In the genomic region with DNA sequence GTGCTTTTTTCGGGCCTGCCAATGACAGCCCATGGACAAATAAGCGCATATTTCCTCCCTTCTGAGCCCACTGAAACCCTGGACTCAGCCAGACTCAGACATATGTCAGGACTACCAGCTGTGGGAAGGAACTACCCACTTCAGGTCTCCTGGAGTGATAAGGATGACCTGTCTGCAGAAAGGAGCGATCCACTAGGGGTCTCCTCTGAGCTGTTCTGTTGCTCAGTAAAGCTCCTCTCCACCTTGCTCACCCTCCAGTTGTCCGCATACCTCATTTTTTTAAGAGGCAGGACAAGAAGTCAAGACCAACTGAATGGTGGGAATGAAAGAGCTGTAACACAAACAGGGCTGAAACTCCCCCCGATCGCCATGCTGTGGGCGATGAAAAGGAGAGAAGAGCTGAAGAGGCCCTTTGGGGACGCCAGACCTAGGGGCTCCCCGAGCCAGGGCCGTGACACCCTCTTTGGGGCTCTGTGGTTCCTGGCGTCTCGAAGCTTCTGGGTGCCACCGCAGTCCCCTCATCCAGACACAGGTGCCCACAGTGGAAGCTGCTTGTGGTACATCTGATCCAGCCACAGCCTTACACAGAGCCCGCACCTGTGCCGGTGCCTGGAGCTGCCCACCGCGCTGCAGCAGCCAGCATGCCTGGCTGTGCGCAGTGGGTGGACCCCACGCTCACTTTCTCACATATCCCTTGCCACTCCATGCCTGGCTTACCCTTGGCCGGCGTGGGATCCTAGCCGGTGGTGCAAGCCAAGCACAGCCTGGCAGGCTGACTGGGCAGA, we compare ENCODE assay signal across 11 cellular contexts.
A peak's percentile ranks its signal among the peaks of the same experiment; 100 is the strongest.
DNase-seq lines count a peak whose midpoint lies in the region; ATAC-seq and TF ChIP-seq lines count a peak whose summit lies in the region.
"Had no signal": no experiment of that assay in that cellular context is flagged by ENCODE, and none has a peak within 500 bp of the region (broad histone marks: within the 10 kb centered on the region; RNA-seq: fewer than 3 reads in every experiment).

No MANE protein-coding gene starts in this region.

- no peaks in the 10 kb centered on the region for H3F3A ChIP-seq in OCI-LY1 (ENCODE audit: insufficient read depth, low read length)

- no peak for ATAC-seq in Right ventricle myocardium superior (ENCODE audit: poor library complexity)
- ATAC-seq in left cardiac atrium, result no peak
- peak; percentile 51 for ATAC-seq in aorta (ENCODE audit: low FRiP score)
- ATAC-seq: HCT116 had no signal

- WGBS in aorta, 2 donors, result 75 to 85% methylated on average over 22 of the region's 22 CpGs

- H3K27me3 ChIP-seq in OCI-LY1 (ENCODE audit: insufficient read depth, low read length) (no peaks in the 10 kb centered on the region), aorta (ENCODE audit: control insufficient read depth in 1 of 2, insufficient read depth in 2 of 2, low read length in 1 of 2) (no peaks in the 10 kb centered on the region)
- H3K27me3 ChIP-seq: BLaER1 had no signal

- TF ChIP-seq CTCF in OCI-LY1 (IDR thresholded peaks at IDR 0.05; ENCODE audit: low read length), result peak; percentile 39

- no peak overlapping the region for H3K4me3 ChIP-seq in OCI-LY1 (ENCODE audit: low read depth, low read length, poor library complexity, severe bottlenecking)
- H3K4me3 ChIP-seq in aorta (ENCODE audit: low read length in 2 of 2), result no peak overlapping the region
- H3K4me3 ChIP-seq: BLaER1 had no signal

- H3K9me3 ChIP-seq in OCI-LY1 (ENCODE audit: low read length) (no peaks in the 10 kb centered on the region), aorta (ENCODE audit: control insufficient read depth, low read length) (no peaks in the 10 kb centered on the region)
- H3K9me3 ChIP-seq: BLaER1 had no signal

- intact Hi-C loops in Right ventricle myocardium superior (cut with DNase I) (no loop called here), left cardiac atrium (cut with DNase I) (no loop called here), aorta (cut with DNase I) (no loop called here)

- no peak overlapping the region for H3K4me2 ChIP-seq in OCI-LY1 (ENCODE audit: low read length)
- H3K4me2 ChIP-seq: BLaER1 had no signal

- no peak for TF ChIP-seq POLR2A in erythroblast (IDR thresholded peaks at IDR 0.05; ENCODE audit: low read length)

- DNase-seq in Right ventricle myocardium superior (peak; percentile 28), left cardiac atrium (no peak), erythroblast (lab: John Stamatoyannopoulos, UW) (peak; percentile 10 to 12), aorta (peak in 1 of 2 donors; percentile 50), AG20443 (ENCODE audit: low spot score) (no peak), germinal center (ENCODE audit: low spot score) (no peak), GF-D8 (lab: John Stamatoyannopoulos, UW) (no peak)
- DNase-seq: activated CD4-positive, alpha-beta T cell treated with anti-CD3 and anti-CD28 coated beads, Interleukin-2, amount 50 U/mL, for 48 hours had no signal

- H2AFZ ChIP-seq in OCI-LY1 (ENCODE audit: low read length), result no peak overlapping the region

- H3K36me3 ChIP-seq in OCI-LY1 (ENCODE audit: insufficient read depth, low read length), result no peaks in the 10 kb centered on the region
- no peaks in the 10 kb centered on the region for H3K36me3 ChIP-seq in aorta (ENCODE audit: control insufficient read depth in 1 of 2, insufficient read depth in 2 of 2, low read length in 1 of 2)
- H3K36me3 ChIP-seq: BLaER1 had no signal

- H3K4me1 ChIP-seq in OCI-LY1 (ENCODE audit: insufficient read depth, low read length, severe bottlenecking) (no peaks in the 10 kb centered on the region), aorta (ENCODE audit: control insufficient read depth in 1 of 2, insufficient read depth in 2 of 2, low read length in 2 of 2) (no peaks in the 10 kb centered on the region)
- H3K4me1 ChIP-seq: BLaER1 had no signal

- no peaks in the 10 kb centered on the region for H4K20me1 ChIP-seq in OCI-LY1 (ENCODE audit: insufficient read depth, low read length)
- H4K20me1 ChIP-seq: BLaER1 had no signal

- H3K9ac ChIP-seq in OCI-LY1 (ENCODE audit: low read length), result no peak overlapping the region
- H3K9ac ChIP-seq: BLaER1 had no signal

- no peaks in the 10 kb centered on the region for H3K9me2 ChIP-seq in OCI-LY1 (ENCODE audit: low read depth, low read length)

- H3K79me2 ChIP-seq in OCI-LY1 (ENCODE audit: insufficient read depth, low read length), result no peaks in the 10 kb centered on the region

- H3K27ac ChIP-seq in OCI-LY1 (ENCODE audit: low read depth, low read length, poor library complexity, severe bottlenecking) (no peak overlapping the region), aorta (ENCODE audit: low read depth in 1 of 2, low read length in 2 of 2) (no peak overlapping the region)
- H3K27ac ChIP-seq: BLaER1 had no signal

Comparison
In these comparisons a context has a peak if more than half of its experiments do, and no peak if none do; other contexts are left out.
1. DNase-seq: peak in Right ventricle myocardium superior (single experiment) and erythroblast (2 of 2); none in left cardiac atrium (single experiment), AG20443 (single experiment), germinal center (single experiment) and GF-D8 (single experiment).